1 cellular context compared by ENCODE assay signal in the genomic region with DNA sequence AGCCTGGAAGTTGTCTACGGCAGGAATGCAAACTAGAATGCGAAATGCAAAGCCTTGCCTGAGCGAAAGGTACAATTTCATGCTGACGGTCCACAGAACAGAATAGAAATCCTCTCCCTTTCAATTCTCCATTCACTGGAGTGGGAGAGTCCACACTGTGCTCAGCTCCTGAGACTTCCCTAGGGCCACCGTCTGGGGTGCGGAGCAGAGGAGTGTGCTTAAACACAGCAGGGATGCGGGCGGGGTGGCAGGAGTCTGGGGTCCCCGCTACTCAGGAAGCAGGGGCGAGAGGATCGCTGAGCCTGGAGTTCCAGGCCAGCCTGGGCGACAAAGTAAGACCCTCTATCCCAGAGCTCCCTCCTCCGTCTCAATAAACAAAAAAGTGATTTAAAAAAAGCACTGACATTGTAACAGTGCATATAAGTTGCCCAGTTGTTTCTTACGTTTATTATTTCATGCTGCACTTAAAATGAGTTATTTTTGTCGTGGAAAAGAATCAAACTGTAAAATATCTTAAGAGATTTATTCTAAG.
TF ChIP-seq lines count a peak whose summit lies in the region.

No MANE protein-coding gene starts in this region.

TF ChIP-seq in IMR-90, 13 proteins besides CTCF, POLR2A, EP300 and RAD21:
- TF ChIP-seq RCOR1 (IDR thresholded peaks at IDR 0.05; ENCODE audit: insufficient replicate concordance, low read length) (no peak), CHD1 (IDR thresholded peaks at IDR 0.05; ENCODE audit: low read depth, low read length) (no peak), BHLHE40 (IDR thresholded peaks at IDR 0.05; ENCODE audit: low read depth, low read length) (no peak), FOS (IDR thresholded peaks at IDR 0.05; ENCODE audit: low read depth, low read length) (no peak), MAZ (IDR thresholded peaks at IDR 0.05; ENCODE audit: borderline replicate concordance, low read depth, low read length) (no peak), MXI1 (IDR thresholded peaks at IDR 0.05; ENCODE audit: borderline replicate concordance, low read depth, low read length) (no peak), NFE2L2 (IDR thresholded peaks at IDR 0.05; ENCODE audit: low read depth, low read length) (no peak), CEBPB (IDR thresholded peaks at IDR 0.05; ENCODE audit: low read depth, low read length) (no peak), MAFK (IDR thresholded peaks at IDR 0.05; ENCODE audit: low read depth, low read length) (no peak)
- TF ChIP-seq, protein P1, sequence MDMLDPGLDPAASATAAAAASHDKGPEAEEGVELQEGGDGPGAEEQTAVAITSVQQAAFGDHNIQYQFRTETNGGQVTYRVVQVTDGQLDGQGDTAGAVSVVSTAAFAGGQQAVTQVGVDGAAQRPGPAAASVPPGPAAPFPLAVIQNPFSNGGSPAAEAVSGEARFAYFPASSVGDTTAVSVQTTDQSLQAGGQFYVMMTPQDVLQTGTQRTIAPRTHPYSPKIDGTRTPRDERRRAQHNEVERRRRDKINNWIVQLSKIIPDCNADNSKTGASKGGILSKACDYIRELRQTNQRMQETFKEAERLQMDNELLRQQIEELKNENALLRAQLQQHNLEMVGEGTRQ (IDR thresholded peaks at IDR 0.05; ENCODE audit: low read depth, low read length) = no peak
